10 cellular contexts compared by ENCODE assay signal in genomic region chr10:103835121-103836045, GRCh38. TPM values are rescaled to one million over a fixed set of nuclear protein-coding genes. Genes with fewer than 3 reads are reported as not detected.
DNase-seq lines count a peak whose midpoint lies in the region; ATAC-seq and TF ChIP-seq lines count a peak whose summit lies in the region.
"Had no signal": no experiment of that assay in that cellular context is flagged by ENCODE, and none has a peak within 500 bp of the region (broad histone marks: within the 10 kb centered on the region; RNA-seq: fewer than 3 reads in every experiment).

No MANE protein-coding gene starts in this region.

- H3K27me3 Mint-ChIP-seq in progenitor cell of endocrine pancreas = no peaks in the 10 kb centered on the region

- ATAC-seq in left ventricle myocardium superior (peak; percentile 67), GM21529 (IDR thresholded peaks at IDR 0.05; ENCODE audit: unreplicated experiment) (no peak), HG03159 (IDR thresholded peaks at IDR 0.05; ENCODE audit: unreplicated experiment) (no peak)

- in situ Hi-C loops in astrocyte of the cerebellum (cut with HindIII; ENCODE audit: low sequenced_read_pairs) = no loop called here

- intact Hi-C loops in left ventricle myocardium superior (cut with micrococcal nuclease) = no loop called here

- H3K27ac Mint-ChIP-seq in progenitor cell of endocrine pancreas = peak overlapping the region; percentile 51

- H3K4me3 Mint-ChIP-seq in progenitor cell of endocrine pancreas (ENCODE audit: low read depth) = no peak overlapping the region

- DNase-seq in AG09309 (ENCODE audit: low read depth) (peak; percentile 55), astrocyte of the cerebellum (ENCODE audit: low read depth) (peak; percentile 33), left ventricle myocardium superior (peak; percentile 84), progenitor cell of endocrine pancreas (ENCODE audit: low spot score, unreplicated experiment) (no peak), epidermal melanocyte (ENCODE audit: insufficient read length, low spot score) (no peak), NOMO-1 (lab: John Stamatoyannopoulos, UW; ENCODE audit: unreplicated experiment in 2 of 2) (no peak)
- DNase-seq: activated T-cell treated with anti-CD3 and anti-CD28 coated beads, Interleukin-2, amount 50 U/mL, for 1 hour; NCI-H82 had no signal

- H3K9me3 Mint-ChIP-seq in progenitor cell of endocrine pancreas (ENCODE audit: low read depth) = no peaks in the 10 kb centered on the region

- no peak for TF ChIP-seq CTCF in AG09309 (IDR thresholded peaks at IDR 0.05; ENCODE audit: control insufficient read depth, insufficient read depth, low read depth, low read length, missing control alignments)
- TF ChIP-seq CTCF in astrocyte of the cerebellum (IDR thresholded peaks at IDR 0.05; ENCODE audit: low read depth, low read length, missing control alignments) = no peak
- TF ChIP-seq CTCF in progenitor cell of endocrine pancreas (IDR thresholded peaks at IDR 0.05; ENCODE audit: unreplicated experiment) = no peak

- H3K4me3 ChIP-seq in AG09309 (ENCODE audit: control insufficient read depth, low read depth, low read length) (no peak overlapping the region), astrocyte of the cerebellum (ENCODE audit: low read depth, low read length) (no peak overlapping the region)

- H3K36me3 Mint-ChIP-seq in progenitor cell of endocrine pancreas (ENCODE audit: insufficient read depth) = peaks cover 4% of the 10 kb centered on the region

- H3K4me1 Mint-ChIP-seq in progenitor cell of endocrine pancreas (ENCODE audit: low read depth) = peaks cover 51% of the 10 kb centered on the region

RNA-seq across cellular contexts. Expression of gene SH3PXD2A, which starts 20.0 kb away (rescaled TPM):
- 28.6 TPM for total RNA-seq in left ventricle myocardium superior
- total RNA-seq in progenitor cell of endocrine pancreas = 25.5 and 28.0 TPM in 2 replicates

Comparison
In these comparisons a context has a peak if more than half of its experiments do, and no peak if none do; other contexts are left out.
1. DNase-seq: peak in AG09309 (single experiment), astrocyte of the cerebellum (single experiment) and left ventricle myocardium superior (single experiment); none in progenitor cell of endocrine pancreas (single experiment), epidermal melanocyte (single experiment) and NOMO-1 (0 of 2).